Comparison of ENCODE assay signal across 15 cellular contexts in genomic region chr17:80919331-80920284, GRCh38.
A peak's percentile ranks its signal among the peaks of the same experiment; 100 is the strongest.
DNase-seq lines count a peak whose midpoint lies in the region; ATAC-seq and TF ChIP-seq lines count a peak whose summit lies in the region.
"Had no signal": no experiment of that assay in that cellular context is flagged by ENCODE, and none has a peak within 500 bp of the region (broad histone marks: within the 10 kb centered on the region; RNA-seq: fewer than 3 reads in every experiment).

No MANE protein-coding gene starts in this region.

- no peak for TF ChIP-seq POLR2A in vagina (IDR thresholded peaks at IDR 0.05)

- H3K4me3 ChIP-seq in vagina = no peak overlapping the region
- H3K4me3 ChIP-seq: A549 had no signal

- no peak for DNase-seq in activated naive CD8-positive, alpha-beta T cell treated with anti-CD3 and anti-CD28 coated beads for 36 hours
- DNase-seq in left cardiac atrium = no peak
- DNase-seq in posterior vena cava (ENCODE audit: low spot score) = peak; percentile 81
- no peak for DNase-seq in vagina (ENCODE audit: extremely low spot score in 2 of 2)
- DNase-seq in T1000 (lab: John Stamatoyannopoulos, UW) = no peak
- DNase-seq: activated CD4-positive, alpha-beta T cell treated with anti-CD3 and anti-CD28 coated beads for 4 hours; activated T-cell treated with anti-CD3 and anti-CD28 coated beads for 4 hours; NCI-H1048; SHP77 treated with DMSO at 0.1 percent for 48 hours had no signal

- H3K4me3 Mint-ChIP-seq in activated naive CD8-positive, alpha-beta T cell = no peak overlapping the region
- no peak overlapping the region for H3K4me3 Mint-ChIP-seq in activated naive CD8-positive, alpha-beta T cell treated with anti-CD3 and anti-CD28 coated beads for 36 hours

- peak overlapping the region; percentile 46 for H3K27ac Mint-ChIP-seq in activated naive CD8-positive, alpha-beta T cell
- no peak overlapping the region for H3K27ac Mint-ChIP-seq in activated naive CD8-positive, alpha-beta T cell treated with anti-CD3 and anti-CD28 coated beads for 36 hours

- no peaks in the 10 kb centered on the region for H3K27me3 Mint-ChIP-seq in activated naive CD8-positive, alpha-beta T cell
- no peaks in the 10 kb centered on the region for H3K27me3 Mint-ChIP-seq in activated naive CD8-positive, alpha-beta T cell treated with anti-CD3 and anti-CD28 coated beads for 36 hours

- peak; percentile 48 to 53 for ATAC-seq in left cardiac atrium
- no peak for ATAC-seq in HG03159 (IDR thresholded peaks at IDR 0.05; ENCODE audit: unreplicated experiment)
- ATAC-seq in GM21447 (IDR thresholded peaks at IDR 0.05; ENCODE audit: unreplicated experiment) = no peak
- ATAC-seq: A549, esophagus mucosa had no signal

- H3K27me3 ChIP-seq in vagina = no peaks in the 10 kb centered on the region
- H3K27me3 ChIP-seq: neutrophil had no signal

- no peaks in the 10 kb centered on the region for H3K4me1 Mint-ChIP-seq in activated naive CD8-positive, alpha-beta T cell (ENCODE audit: low read depth)
- H3K4me1 Mint-ChIP-seq in activated naive CD8-positive, alpha-beta T cell treated with anti-CD3 and anti-CD28 coated beads for 36 hours = no peaks in the 10 kb centered on the region

- H3K9me3 Mint-ChIP-seq in activated naive CD8-positive, alpha-beta T cell (ENCODE audit: low read depth) = no peaks in the 10 kb centered on the region
- no peaks in the 10 kb centered on the region for H3K9me3 Mint-ChIP-seq in activated naive CD8-positive, alpha-beta T cell treated with anti-CD3 and anti-CD28 coated beads for 36 hours

- H3K36me3 Mint-ChIP-seq in activated naive CD8-positive, alpha-beta T cell = peaks cover 4% of the 10 kb centered on the region
- H3K36me3 Mint-ChIP-seq in activated naive CD8-positive, alpha-beta T cell treated with anti-CD3 and anti-CD28 coated beads for 36 hours = peaks cover 4% of the 10 kb centered on the region

- intact Hi-C loops in left cardiac atrium (cut with DNase I) = no loop called here
- intact Hi-C loops in posterior vena cava (cut with DNase I) = no loop called here
- intact Hi-C loops in vagina (cut with DNase I) = no loop called here

- peaks cover 32% of the 10 kb centered on the region for H3K4me1 ChIP-seq in vagina
- H3K4me1 ChIP-seq: A549 had no signal

- H3K9me3 ChIP-seq in vagina = no peaks in the 10 kb centered on the region
- H3K9me3 ChIP-seq: A549, neutrophil had no signal

- no peak for TF ChIP-seq CTCF in vagina (IDR thresholded peaks at IDR 0.05)

- H3K27ac ChIP-seq in vagina = peak overlapping the region; percentile 66
- H3K27ac ChIP-seq: A549, neutrophil had no signal

- peaks cover 0 to 16% of the 10 kb centered on the region in 2 donors for H3K36me3 ChIP-seq in vagina

Comparison
In these comparisons a context has a peak if more than half of its experiments do, and no peak if none do; other contexts are left out.
1. ATAC-seq: peak in left cardiac atrium (2 of 2); none in HG03159 (single experiment) and GM21447 (single experiment).